In genomic region chr2:130327703-130328527, GRCh38 we compare ENCODE assay signal across 14 cellular contexts. TPM values are rescaled to one million over a fixed set of nuclear protein-coding genes. Genes with fewer than 3 reads are reported as not detected.
DNase-seq lines count a peak whose midpoint lies in the region; ATAC-seq, FAIRE-seq and TF ChIP-seq lines count a peak whose summit lies in the region.
"Had no signal": no experiment of that assay in that cellular context is flagged by ENCODE, and none has a peak within 500 bp of the region (broad histone marks: within the 10 kb centered on the region; RNA-seq: fewer than 3 reads in every experiment).

No MANE protein-coding gene starts in this region.

- POLR2A ChIA-PET in Panc1 (lab: Charles Lee): interaction anchor here (0.9 kb wide), 1 partner anchor 37 kb away, joined by 3 read pairs; no protein-coding TSS in a partner anchor

- no peak overlapping the region for H2AFZ ChIP-seq in fibroblast of lung (ENCODE audit: low read length)

- peak overlapping the region; percentile 36 for H3K4me3 ChIP-seq in H7 (ENCODE audit: insufficient read depth, low read depth, low read length)
- H3K4me3 ChIP-seq in Panc1 (ENCODE audit: low read depth in 2 of 2, low read length in 2 of 2): peak overlapping the region; percentile 38 to 57
- H3K4me3 ChIP-seq in fibroblast of lung (replicated peaks in 1 of 4; ENCODE audit: control extremely low read depth in 1 of 4, insufficient read depth in 1 of 4, low read depth in 3 of 4, low read length in 4 of 4): no peak overlapping the region
- H3K4me3 ChIP-seq in kidney (ENCODE audit: low read length in 2 of 2): no peak overlapping the region
- H3K4me3 ChIP-seq: SK-N-MC had no signal

- H3K27ac ChIP-seq in Panc1 (ENCODE audit: low read length) (peak overlapping the region; percentile 40; the same call in 1 of the 2 replicates), fibroblast of lung (ENCODE audit: insufficient read depth, low read length) (no peak overlapping the region), kidney (ENCODE audit: low read depth in 2 of 2, low read length in 2 of 2) (no peak overlapping the region)
- H3K27ac ChIP-seq: SK-N-MC had no signal

- H3K27me3 ChIP-seq in H7 (ENCODE audit: control insufficient read depth, insufficient read depth, low read length): peaks cover 6% of the 10 kb centered on the region
- H3K27me3 ChIP-seq in Panc1 (ENCODE audit: control insufficient read depth, insufficient read depth, low read length): peaks cover 8% of the 10 kb centered on the region
- peaks cover 3% of the 10 kb centered on the region for H3K27me3 ChIP-seq in fibroblast of lung (ENCODE audit: control insufficient read depth, insufficient read depth, low read length)

- no peaks in the 10 kb centered on the region for H3K36me3 Mint-ChIP-seq in osteocyte (ENCODE audit: unreplicated experiment)
- H3K36me3 Mint-ChIP-seq: stimulated activated effector memory CD8-positive, alpha-beta T cell treated with anti-CD3 and anti-CD28 coated beads, Interleukin-12 subunit alpha, Interleukin-12 subunit beta, amount 100 ng/mL, for 72 hours had no signal

- H4K20me1 ChIP-seq in fibroblast of lung (ENCODE audit: control insufficient read depth, extremely low read depth, insufficient read depth, low read length): no peaks in the 10 kb centered on the region

- BruUV-seq in Panc1 (replicated peaks; lab: Mats Ljungman, UMichigan): no TSS peak

- ATAC-seq in Panc1 (peak; percentile 94), GM18909 (IDR thresholded peaks at IDR 0.05; ENCODE audit: poor library complexity, unreplicated experiment) (no peak)
- ATAC-seq: stimulated activated effector memory CD8-positive, alpha-beta T cell treated with anti-CD3 and anti-CD28 coated beads, Interleukin-12 subunit alpha, Interleukin-12 subunit beta, amount 100 ng/mL, for 72 hours had no signal

- H3K4me1 ChIP-seq in Panc1 (ENCODE audit: control insufficient read depth, insufficient read depth, low read length): peaks cover 6% of the 10 kb centered on the region; the same call in 1 of the 2 replicates
- H3K4me1 ChIP-seq in fibroblast of lung (ENCODE audit: control insufficient read depth, extremely low read depth, insufficient read depth, low read length): no peaks in the 10 kb centered on the region
- H3K4me1 ChIP-seq in kidney (ENCODE audit: control insufficient read depth in 1 of 2, insufficient read depth in 1 of 2, low read depth in 1 of 2, low read length in 2 of 2): peaks cover 0 to 7% of the 10 kb centered on the region in 2 donors

- intact Hi-C loops in Panc1 (cut with micrococcal nuclease; ENCODE audit: unreplicated experiment) (no loop called here), kidney (cut with DNase I) (no loop called here)

- H3K79me2 ChIP-seq in fibroblast of lung (ENCODE audit: control insufficient read depth, insufficient read depth, low read length): no peaks in the 10 kb centered on the region

- in situ Hi-C loops in Panc1 (cut with HindIII; ENCODE audit: low pct_unique_long_range_greater_than_20kb, low sequenced_read_pairs): no loop called here

- peaks cover 9% of the 10 kb centered on the region for H3K4me1 Mint-ChIP-seq in osteocyte (ENCODE audit: unreplicated experiment)

- H3K36me3 ChIP-seq in H7 (replicated peaks; ENCODE audit: control insufficient read depth, insufficient read depth, low read length): no peaks in the 10 kb centered on the region
- no peaks in the 10 kb centered on the region for H3K36me3 ChIP-seq in Panc1 (ENCODE audit: control insufficient read depth, insufficient read depth, low read length)
- H3K36me3 ChIP-seq in fibroblast of lung (ENCODE audit: control insufficient read depth, insufficient read depth, low read length): no peaks in the 10 kb centered on the region
- H3K36me3 ChIP-seq in kidney (ENCODE audit: control insufficient read depth in 1 of 2, insufficient read depth in 2 of 2, low read length in 2 of 2): no peaks in the 10 kb centered on the region

- DNase-seq in H7: peak; percentile 90
- no peak for DNase-seq in Panc1 (ENCODE audit: low read depth, low spot score)
- peak; percentile 63 to 84 for DNase-seq in fibroblast of lung (ENCODE audit: low read depth in 2 of 2)
- peak; percentile 84 for DNase-seq in osteocyte (ENCODE audit: extremely low spot score, unreplicated experiment)
- no peak for DNase-seq in NCI-H446 treated with DMSO at 0.1 percent for 48 hours (lab: John Stamatoyannopoulos, UW)
- DNase-seq in kidney: no peak
- no peak for DNase-seq in UCSD-AML1 (lab: John Stamatoyannopoulos, UW; ENCODE audit: unreplicated experiment)
- DNase-seq: activated CD8-positive, alpha-beta memory T cell treated with anti-CD3 and anti-CD28 coated beads for 24 hours; Calu3; foreskin melanocyte; NCI-H2107 had no signal

- CTCF ChIA-PET in Panc1 (lab: Charles Lee): interaction anchor here (2.0 kb wide), 1 partner anchor 39 kb away, joined by 7 read pairs; no protein-coding TSS in a partner anchor

- H3K4me3 Mint-ChIP-seq in osteocyte (ENCODE audit: unreplicated experiment): no peak overlapping the region
- H3K4me3 Mint-ChIP-seq: stimulated activated effector memory CD8-positive, alpha-beta T cell treated with anti-CD3 and anti-CD28 coated beads, Interleukin-12 subunit alpha, Interleukin-12 subunit beta, amount 100 ng/mL, for 72 hours had no signal

- no peak overlapping the region for H3K27ac Mint-ChIP-seq in osteocyte (ENCODE audit: unreplicated experiment)
- H3K27ac Mint-ChIP-seq: stimulated activated effector memory CD8-positive, alpha-beta T cell treated with anti-CD3 and anti-CD28 coated beads, Interleukin-12 subunit alpha, Interleukin-12 subunit beta, amount 100 ng/mL, for 72 hours had no signal

- TF ChIP-seq CTCF in Panc1 (IDR thresholded peaks at IDR 0.05) (peak; percentile 75), fibroblast of lung (conservative IDR thresholded peaks at IDR 0.05 in 1 of 2, IDR thresholded peaks at IDR 0.05 in 1 of 2; ENCODE audit: low read depth in 1 of 2, low read length in 2 of 2) (no peak), osteocyte (IDR thresholded peaks at IDR 0.05) (no peak), kidney (IDR thresholded peaks at IDR 0.05; ENCODE audit: borderline replicate concordance, extremely low read depth, insufficient read depth) (no peak)

- no peaks in the 10 kb centered on the region for H3K9me3 Mint-ChIP-seq in osteocyte (ENCODE audit: unreplicated experiment)
- H3K9me3 Mint-ChIP-seq: stimulated activated effector memory CD8-positive, alpha-beta T cell treated with anti-CD3 and anti-CD28 coated beads, Interleukin-12 subunit alpha, Interleukin-12 subunit beta, amount 100 ng/mL, for 72 hours had no signal

- no peak overlapping the region for H3K4me2 ChIP-seq in fibroblast of lung (ENCODE audit: extremely low read depth, insufficient read depth, low read length)

- peaks cover 45% of the 10 kb centered on the region for H3K27me3 Mint-ChIP-seq in osteocyte (ENCODE audit: unreplicated experiment)

- FAIRE-seq in kidney (lab: Jason Lieb, UNC): no peak

- H3K9me3 ChIP-seq in Panc1 (ENCODE audit: control insufficient read depth, insufficient read depth, low read depth, low read length) (no peaks in the 10 kb centered on the region), fibroblast of lung (ENCODE audit: control insufficient read depth, insufficient read depth, low read depth, low read length) (no peaks in the 10 kb centered on the region), kidney (ENCODE audit: control insufficient read depth in 1 of 2, low read length in 2 of 2) (no peaks in the 10 kb centered on the region)

- no peak overlapping the region for H3K9ac ChIP-seq in fibroblast of lung (ENCODE audit: insufficient read depth, low read length)
- no peak overlapping the region for H3K9ac ChIP-seq in kidney (ENCODE audit: low read length in 2 of 2)

RNA-seq across cellular contexts. Expression of gene IMP4, which starts 14.8 kb away (rescaled TPM):
- total RNA-seq in H7 (2014; rRNA removed; shearing (Covaris generic)): 84.8 and 91.6 TPM in 2 replicates
- 104 TPM for total RNA-seq in Panc1 (2021; ENCODE audit: unreplicated experiment)
- 162 TPM for polyA plus RNA-seq in Panc1 (2012; ENCODE audit: insufficient read length)
- 50.1 and 58.0 TPM in 2 replicates for total RNA-seq in fibroblast of lung
- polyA plus RNA-seq in fibroblast of lung: 46.3 and 67.6 TPM in 2 replicates
- 68.1 and 109 TPM in 2 replicates for polyA plus RNA-seq in fibroblast of lung (2012)
- 102 and 154 TPM in 2 replicates for polyA minus RNA-seq in fibroblast of lung (ENCODE audit: low replicate concordance)
- 46.4 and 48.5 TPM in 2 replicates for total RNA-seq in osteocyte
- total RNA-seq in kidney: 60.1 TPM
- polyA plus RNA-seq in kidney (ENCODE audit: insufficient read depth, low read depth, low replicate concordance): 59.7 TPM

RNA-seq across cellular contexts. Expression of gene PTPN18, which starts 27.9 kb away (rescaled TPM):
- 9.6 and 11.9 TPM in 2 replicates for total RNA-seq in H7 (2014; rRNA removed; shearing (Covaris generic))
- total RNA-seq in Panc1 (2021; ENCODE audit: unreplicated experiment) (35.3 TPM), fibroblast of lung (8.0 and 9.6 TPM in 2 replicates), osteocyte (30.2 and 31.5 TPM in 2 replicates), kidney (89.2 TPM)
- 27.4 TPM for polyA plus RNA-seq in Panc1 (2012; ENCODE audit: insufficient read length)
- polyA plus RNA-seq in fibroblast of lung (18.1 and 23.0 TPM in 2 replicates), kidney (ENCODE audit: insufficient read depth, low read depth, low replicate concordance) (34.8 TPM)
- 15.2 and 16.0 TPM in 2 replicates for polyA plus RNA-seq in fibroblast of lung (2012)
- polyA minus RNA-seq in fibroblast of lung (ENCODE audit: low replicate concordance): 9.4 and 65.4 TPM in 2 replicates

Comparison
In these comparisons a context has a peak if more than half of its experiments do, and no peak if none do; other contexts are left out.
1. DNase-seq: peak in H7 (single experiment), fibroblast of lung (2 of 2) and osteocyte (single experiment); none in Panc1 (single experiment), NCI-H446 treated with DMSO at 0.1 percent for 48 hours (single experiment), kidney (single experiment) and UCSD-AML1 (single experiment).
2. H3K4me3 ChIP-seq: peak in H7 (single experiment) and Panc1 (2 of 2); none in fibroblast of lung (0 of 4) and kidney (0 of 2).